In genomic region chr1:11520531-11521233, GRCh38 we compare ENCODE assay signal across 19 cellular contexts. TPM values are rescaled to one million over a fixed set of nuclear protein-coding genes. Genes with fewer than 3 reads are reported as not detected.
"Had no signal": no experiment of that assay in that cellular context is flagged by ENCODE, and none has a peak within 500 bp of the region (broad histone marks: within the 10 kb centered on the region; RNA-seq: fewer than 3 reads in every experiment).

No MANE protein-coding gene starts in this region.

- H3K4me3 ChIP-seq: hepatocyte, lower lobe of right lung, psoas muscle, tibial nerve had no signal

- FAIRE-seq: TTC549 had no signal

- H3K27ac ChIP-seq: hepatocyte, lower lobe of right lung, psoas muscle, tibial nerve had no signal

- DNase-seq: activated CD4-positive, alpha-beta T cell treated with anti-CD3 and anti-CD28 coated beads, Interleukin-2, amount 50 U/mL, for 4 hours; activated CD8-positive, alpha-beta memory T cell treated with anti-CD3 and anti-CD28 coated beads, Interleukin-2, amount 10 ng/mL, durations not matched to agents 7 days and 5 days; activated T-cell treated with anti-CD3 and anti-CD28 coated beads, Interleukin-2, amount 50 U/mL, for 72 hours; amygdala; cerebellar nuclear complex; erythroblast; kidney glomerular epithelial cell; lower lobe of right lung; midbrain; naive B cell; occipital lobe; psoas muscle; stimulated activated CD4-positive, alpha-beta T cell treated with anti-CD3 and anti-CD28 coated beads, Interleukin-15, amount 100 ng/mL, for 24 hours; stimulated activated CD4-positive, alpha-beta T cell treated with anti-CD3 and anti-CD28 coated beads, Interleukin-4, amount 100 ng/mL, for 24 hours; T-helper 2 cell had no signal

- H3K79me2 ChIP-seq: hepatocyte had no signal

- H3K36me3 ChIP-seq: lower lobe of right lung, tibial nerve had no signal

- H3K4me2 ChIP-seq: hepatocyte had no signal

- H3K27me3 ChIP-seq: hepatocyte, tibial nerve had no signal

- H3K9me3 ChIP-seq: lower lobe of right lung, psoas muscle, tibial nerve had no signal

- ATAC-seq: activated CD4-positive, CD25-positive, alpha-beta regulatory T cell treated with anti-CD3 and anti-CD28 coated beads, Interleukin-2, amount 50 U/mL, for 24 hours; activated CD8-positive, alpha-beta memory T cell treated with anti-CD3 and anti-CD28 coated beads, Interleukin-2, amount 10 ng/mL, durations not matched to agents 7 days and 5 days; activated T-cell treated with anti-CD3 and anti-CD28 coated beads, Interleukin-2, amount 50 U/mL, for 72 hours; lower lobe of right lung; psoas muscle had no signal

- H2AFZ ChIP-seq: hepatocyte had no signal

- H3K4me1 ChIP-seq: lower lobe of right lung, psoas muscle, tibial nerve had no signal

RNA-seq across cellular contexts. Expression of gene DISP3, which starts 41.7 kb away (rescaled TPM):
- polyA plus RNA-seq: hepatocyte had no signal
